ENCODE assay signal across 8 cellular contexts in the genomic region with DNA sequence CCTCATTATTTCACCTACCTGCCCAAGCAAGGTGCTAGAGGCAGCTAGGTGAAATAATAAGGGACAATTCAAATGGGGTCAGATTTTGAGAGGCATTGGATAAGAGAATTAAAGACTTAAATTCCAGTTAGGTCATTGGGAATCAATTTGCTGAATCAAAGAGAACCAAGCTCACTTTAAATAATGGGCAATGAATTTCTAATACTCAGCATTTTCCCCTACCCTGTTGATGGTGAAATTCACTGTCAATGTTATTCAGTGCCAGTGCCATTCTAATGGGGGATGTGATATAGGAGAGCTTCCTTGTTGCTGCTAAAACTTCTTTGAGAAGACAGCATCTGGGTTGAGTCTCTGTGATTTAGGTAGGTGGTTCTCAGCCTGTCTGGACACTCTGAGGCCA.
"Had no signal": no experiment of that assay in that cellular context is flagged by ENCODE, and none has a peak within 500 bp of the region (broad histone marks: within the 10 kb centered on the region; RNA-seq: fewer than 3 reads in every experiment).

No MANE protein-coding gene starts in this region.

- FAIRE-seq: G401.6, GM12878, GM12891, GM12892, GM18507, GM19239 had no signal

- ATAC-seq: GM12878 had no signal

- H3K4me3 ChIP-seq: GM12878 had no signal

- DNase-seq: GDM1, GF-D8 had no signal
